7 cellular contexts compared by ENCODE assay signal in genomic region chr14:51905673-51906121, GRCh38. TPM values are rescaled to one million over a fixed set of nuclear protein-coding genes. Genes with fewer than 3 reads are reported as not detected.
DNase-seq lines count a peak whose midpoint lies in the region; ATAC-seq and TF ChIP-seq lines count a peak whose summit lies in the region.
"Not testable (repeated sequence)": the region's sequence is repeated elsewhere in the genome, so short reads cannot be mapped to it uniquely, and the experiment has no call there.

No MANE protein-coding gene starts in this region.

- peak overlapping the region; percentile 93 for H3K27ac Mint-ChIP-seq in activated B cell treated with CpG ODN at 0.5 μM for 24 hours
- H3K27ac Mint-ChIP-seq in activated naive CD4-positive, alpha-beta T cell treated with anti-CD3 and anti-CD28 coated beads, Interleukin-2, amount 50 U/mL, for 72 hours: peak overlapping the region; percentile 75 to 85

- H3K4me1 Mint-ChIP-seq in activated B cell treated with CpG ODN at 0.5 μM for 24 hours: peaks cover 46% of the 10 kb centered on the region

- CTCF ChIA-PET in activated B cell treated with CpG ODN at 0.5 μM for 24 hours (lab: Charles Lee): interaction anchor here (1.1 to 2.1 kb wide), 3 partner anchors 12 to 58 kb away, joined by 3 to 7 read pairs (median 7); partner anchors contain the start of gene GNG2

- not testable (repeated sequence) for H3K27me3 ChIP-seq in foreskin keratinocyte

- H3K4me3 Mint-ChIP-seq in activated B cell treated with CpG ODN at 0.5 μM for 24 hours: peak overlapping the region; percentile 59

- not testable (repeated sequence) for H3K9me3 Mint-ChIP-seq in activated B cell treated with CpG ODN at 0.5 μM for 24 hours
- peaks cover 15 to 25% of the 10 kb centered on the region in 2 donors for H3K9me3 Mint-ChIP-seq in activated naive CD4-positive, alpha-beta T cell treated with anti-CD3 and anti-CD28 coated beads, Interleukin-2, amount 50 U/mL, for 72 hours

- H3K36me3 Mint-ChIP-seq in activated B cell treated with CpG ODN at 0.5 μM for 24 hours (ENCODE audit: low read depth): peaks cover 53% of the 10 kb centered on the region
- peaks cover 22 to 82% of the 10 kb centered on the region in 2 donors for H3K36me3 Mint-ChIP-seq in activated naive CD4-positive, alpha-beta T cell treated with anti-CD3 and anti-CD28 coated beads, Interleukin-2, amount 50 U/mL, for 72 hours

- in situ Hi-C loops in KBM-7 (cut with MboI; ENCODE audit: low pct_unique_long_range_greater_than_20kb, low sequenced_read_pairs): not testable (repeated sequence)

- peak; percentile 86 for ATAC-seq in GM18508 (IDR thresholded peaks at IDR 0.05; ENCODE audit: insufficient read depth, unreplicated experiment)
- peak; percentile 57 for ATAC-seq in HG02588 (IDR thresholded peaks at IDR 0.05; ENCODE audit: unreplicated experiment)
- peak; percentile 97 for ATAC-seq in activated B cell treated with CpG ODN at 0.5 μM for 24 hours (ENCODE audit: low read depth)
- peak; percentile 93 to 94 for ATAC-seq in activated naive CD4-positive, alpha-beta T cell treated with anti-CD3 and anti-CD28 coated beads, Interleukin-2, amount 50 U/mL, for 72 hours
- ATAC-seq in foreskin keratinocyte: peak; percentile 98

- not testable (repeated sequence) for TF ChIP-seq CTCF in activated B cell treated with CpG ODN at 0.5 μM for 24 hours (IDR thresholded peaks at IDR 0.05); foreskin keratinocyte (conservative IDR thresholded peaks at IDR 0.05)

- peak overlapping the region; percentile 21 for H3K27ac ChIP-seq in foreskin keratinocyte

- not testable (repeated sequence) for H3K27me3 Mint-ChIP-seq in activated B cell treated with CpG ODN at 0.5 μM for 24 hours

- POLR2A ChIA-PET in activated B cell treated with CpG ODN at 0.5 μM for 24 hours (lab: Charles Lee): interaction anchor here (0.9 to 3.8 kb wide), 13 partner anchors 10 to 78 kb away, joined by 3 to 19 read pairs (median 6); partner anchors contain the start of gene GNG2

- intact Hi-C loops in activated B cell treated with CpG ODN at 0.5 μM for 24 hours (cut with micrococcal nuclease): loop anchor here (1.0 to 2.0 kb wide), 9 partner anchors 15 to 825 kb away; partner anchors contain the start of genes GNG2, RTRAF and STYX

- H3K4me1 ChIP-seq in foreskin keratinocyte: not testable (repeated sequence)

- DNase-seq in KBM-7 (peak; percentile 32), foreskin keratinocyte (peak; percentile 71 to 82)
- DNase-seq in activated B cell treated with CpG ODN at 0.5 μM for 24 hours: not testable (repeated sequence)
- DNase-seq in activated naive CD4-positive, alpha-beta T cell treated with anti-CD3 and anti-CD28 coated beads, Interleukin-2, amount 50 U/mL, for 72 hours (ENCODE audit: low spot score in 2 of 2): peak; percentile 30 to 75
- DNase-seq in stimulated activated CD4-positive, alpha-beta T cell treated with anti-CD3 and anti-CD28 coated beads, Interleukin-12 subunit alpha, Interleukin-12 subunit beta, amount 100 ng/mL, for 4 hours: peak; percentile 34

RNA-seq across cellular contexts. Expression of gene GNG2, which starts 45.3 kb away (rescaled TPM):
- 68.7 and 70.0 TPM in 2 replicates for total RNA-seq in activated B cell treated with CpG ODN at 0.5 μM for 24 hours
- total RNA-seq in activated naive CD4-positive, alpha-beta T cell treated with anti-CD3 and anti-CD28 coated beads, Interleukin-2, amount 50 U/mL, for 72 hours: 100 to 1,000 TPM in 1 of 2 donors, 10 to 100 TPM in 1; 79.8 to 121 TPM
- 6.7 and 10.9 TPM in 2 replicates for total RNA-seq in foreskin keratinocyte
- 5.9 and 7.4 TPM in 2 replicates for polyA plus RNA-seq in foreskin keratinocyte
